Comparison of ENCODE assay signal across 19 cellular contexts in the genomic region with DNA sequence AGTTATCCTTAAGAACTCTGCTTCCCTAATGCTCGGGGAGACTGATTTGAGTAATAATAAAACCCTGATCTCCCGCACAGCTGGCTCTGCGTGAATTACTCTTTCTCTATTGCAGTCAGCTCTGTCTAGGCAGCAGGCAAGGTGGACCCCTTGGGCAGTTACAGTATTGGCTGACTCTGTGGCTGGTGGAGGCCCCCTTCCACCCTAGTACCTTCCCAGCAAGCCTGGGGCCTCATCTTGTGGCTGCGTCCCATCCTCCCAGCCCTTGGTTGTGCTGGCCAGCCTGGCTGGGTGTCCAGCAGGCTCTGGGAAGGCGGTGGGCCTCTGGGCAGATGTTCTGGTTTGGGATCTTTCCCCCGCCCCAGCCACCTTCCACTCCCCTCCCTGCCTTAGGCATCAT. TPM values are rescaled to one million over a fixed set of nuclear protein-coding genes. Genes with fewer than 3 reads are reported as not detected.
DNase-seq lines count a peak whose midpoint lies in the region; ATAC-seq and TF ChIP-seq lines count a peak whose summit lies in the region.
"Had no signal": no experiment of that assay in that cellular context is flagged by ENCODE, and none has a peak within 500 bp of the region (broad histone marks: within the 10 kb centered on the region; RNA-seq: fewer than 3 reads in every experiment).

No MANE protein-coding gene starts in this region.

- peak overlapping the region; percentile 38; the same call in 1 of the 2 replicates for H3K27ac ChIP-seq in BLaER1
- H3K27ac ChIP-seq: 22Rv1 had no signal

- H3K9me3 ChIP-seq in BLaER1: 0 out of 2 replicates have a peak, but pooled peaks cover 3% of the 10 kb centered on the region

- H3K9me3 Mint-ChIP-seq in WTC11 (no peaks in the 10 kb centered on the region), neural crest cell (no peaks in the 10 kb centered on the region)
- H3K9me3 Mint-ChIP-seq: CD4-positive, alpha-beta memory T cell; H9 had no signal

- DNase-seq in WTC11 (ENCODE audit: low spot score) (no peak), neural crest cell (ENCODE audit: low read depth, low spot score) (no peak), posterior vena cava (ENCODE audit: low spot score) (peak; percentile 40), mucosa of gallbladder (ENCODE audit: low spot score) (no peak), foreskin melanocyte (no peak), omental fat pad (ENCODE audit: low spot score) (no peak)
- no peak for DNase-seq in activated effector memory CD4-positive, alpha-beta T cell treated with anti-CD3 and anti-CD28 coated beads, Interleukin-2, amount 50 U/mL, for 16 hours
- DNase-seq: C1 segment of cervical spinal cord; Calu3; CD4-positive, alpha-beta memory T cell; COR-L47; DMS53; DMS79 treated with DMSO at 0.1 percent for 48 hours; GF-D8; H9 had no signal

- no peaks in the 10 kb centered on the region for H3K36me3 Mint-ChIP-seq in WTC11
- H3K36me3 Mint-ChIP-seq in neural crest cell (ENCODE audit: low read depth): no peaks in the 10 kb centered on the region
- H3K36me3 Mint-ChIP-seq: CD4-positive, alpha-beta memory T cell had no signal

- no peaks in the 10 kb centered on the region for H4K20me1 ChIP-seq in BLaER1

- H3K4me1 Mint-ChIP-seq in WTC11 (peaks cover 19% of the 10 kb centered on the region), neural crest cell (peaks cover 19% of the 10 kb centered on the region)
- H3K4me1 Mint-ChIP-seq: B cell; CD4-positive, alpha-beta memory T cell had no signal

- H3K4me3 ChIP-seq in BLaER1: no peak overlapping the region

- peak overlapping the region; percentile 56 for H3K4me2 ChIP-seq in BLaER1

- peak; percentile 54 for ATAC-seq in WTC11
- no peak for ATAC-seq in omental fat pad (ENCODE audit: low FRiP score)
- ATAC-seq: HCT116 had no signal

- H3K4me3 Mint-ChIP-seq in WTC11 (no peak overlapping the region), neural crest cell (no peak overlapping the region)
- H3K4me3 Mint-ChIP-seq: B cell; CD4-positive, alpha-beta memory T cell; H9 had no signal

- H3K9ac ChIP-seq in BLaER1: no peak overlapping the region

- H3K4me1 ChIP-seq in BLaER1: peaks cover 69% of the 10 kb centered on the region

- no peaks in the 10 kb centered on the region for H3K36me3 ChIP-seq in BLaER1

- H3K27me3 Mint-ChIP-seq in WTC11 (ENCODE audit: low read depth) (peaks cover 6% of the 10 kb centered on the region), neural crest cell (ENCODE audit: low read depth) (no peaks in the 10 kb centered on the region)
- H3K27me3 Mint-ChIP-seq: B cell; CD4-positive, alpha-beta memory T cell had no signal

- H3K27ac Mint-ChIP-seq in WTC11: no peak overlapping the region; the same call in 1 of the 2 replicates
- peak overlapping the region; percentile 35 for H3K27ac Mint-ChIP-seq in neural crest cell (ENCODE audit: unreplicated experiment)
- H3K27ac Mint-ChIP-seq: B cell; CD4-positive, alpha-beta memory T cell; H9 had no signal

- CTCF ChIA-PET in WTC11 (lab: Charles Lee): interaction anchor here (1.1 to 3.4 kb wide), 4 partner anchors 12 to 37 kb away, joined by 3 to 15 read pairs (median 8); no protein-coding TSS in a partner anchor

- no peaks in the 10 kb centered on the region for H3K27me3 ChIP-seq in BLaER1

- intact Hi-C loops in posterior vena cava (cut with DNase I): no loop called here

- POLR2A ChIA-PET in WTC11 (lab: Charles Lee): no interaction called here

- TF ChIP-seq CTCF in WTC11 (IDR thresholded peaks at IDR 0.05): no peak
- no peak for TF ChIP-seq CTCF in neural crest cell (conservative IDR thresholded peaks at IDR 0.05)
- TF ChIP-seq CTCF in omental fat pad (IDR thresholded peaks at IDR 0.05): no peak

TF ChIP-seq in WTC11, 78 proteins besides CTCF, POLR2A, EP300 and RAD21:
- TF ChIP-seq ZNF138 (CRISPR knock-in tag; conservative IDR thresholded peaks at IDR 0.05) (no peak), ZNF423 (CRISPR knock-in tag; IDR thresholded peaks at IDR 0.05) (0 out of 2 replicates have a peak, but pooled peaks have one; percentile 29), NFATC4 (CRISPR knock-in tag; IDR thresholded peaks at IDR 0.05) (no peak), ZNF671 (CRISPR knock-in tag; IDR thresholded peaks at IDR 0.05) (no peak), PRRX2 (CRISPR knock-in tag; IDR thresholded peaks at IDR 0.05) (no peak), KAT7 (CRISPR knock-in tag; IDR thresholded peaks at IDR 0.05; ENCODE audit: borderline replicate concordance) (no peak)
- TF ChIP-seq, protein P1, sequence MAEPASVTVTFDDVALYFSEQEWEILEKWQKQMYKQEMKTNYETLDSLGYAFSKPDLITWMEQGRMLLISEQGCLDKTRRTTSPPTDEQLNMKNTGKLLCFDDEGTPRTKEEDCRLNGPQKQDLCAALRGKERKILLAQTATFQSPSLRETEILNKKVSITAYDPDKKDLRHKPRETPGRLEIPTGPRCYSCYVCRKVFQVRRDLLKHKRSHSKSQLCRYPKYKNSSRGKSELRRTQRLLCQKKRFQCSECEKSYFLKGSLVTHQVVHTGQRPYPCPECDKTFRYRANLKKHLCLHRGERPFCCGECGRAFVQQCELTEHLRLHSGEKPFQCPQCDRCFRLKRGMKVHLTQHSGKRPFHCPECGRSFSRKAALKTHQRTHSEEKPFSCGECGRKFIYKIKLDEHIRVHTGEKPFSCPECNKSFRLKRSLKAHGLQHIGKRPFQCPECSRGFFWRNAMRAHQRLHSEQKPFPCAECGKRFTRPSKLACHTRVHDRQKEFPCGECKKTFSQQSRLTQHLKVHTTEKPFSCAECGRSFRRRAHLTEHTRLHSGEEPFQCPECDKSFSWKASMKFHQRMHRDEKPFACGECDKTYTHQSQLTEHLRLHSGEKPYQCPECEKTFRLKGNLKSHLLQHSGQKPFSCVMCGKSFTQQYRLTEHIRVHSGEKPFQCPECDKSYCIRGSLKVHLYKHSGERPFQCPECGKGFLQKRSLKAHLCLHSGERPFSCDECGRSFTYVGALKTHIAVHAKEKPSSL (CRISPR knock-in tag; conservative IDR thresholded peaks at IDR 0.05): no peak

RNA-seq across cellular contexts. Expression of a gene that starts 44.5 kb away (rescaled TPM):
- 41.9 to 46.9 TPM (median 42.4 TPM) in 3 replicates for total RNA-seq in WTC11 (2021)
- total RNA-seq in neural crest cell: 72.1 and 73.1 TPM in 2 replicates
- total RNA-seq in posterior vena cava: 10 to 100 TPM; 14.5 to 15.3 TPM
- 20.9 TPM for total RNA-seq in mucosa of gallbladder
- 10 to 100 TPM; 28.5 to 39.2 (median 33.8) TPM for total RNA-seq in omental fat pad

RNA-seq across cellular contexts. Expression of a gene that starts 59.1 kb away (rescaled TPM):
- 55.5 to 60.7 TPM (median 58.2 TPM) in 3 replicates for total RNA-seq in WTC11 (2021)
- total RNA-seq in neural crest cell: 36.6 and 38.9 TPM in 2 replicates
- 1 to 10 TPM; 4.4 to 5.8 TPM for total RNA-seq in posterior vena cava
- 109 TPM for total RNA-seq in mucosa of gallbladder
- 10 to 100 TPM in 3 of 4 donors, 1 to 10 TPM in 1; 5.5 to 15.2 (median 14.4) TPM for total RNA-seq in omental fat pad
- total RNA-seq: B cell had no signal
